Comparison of ENCODE assay signal across 8 cellular contexts in genomic region chr4:174522183-174523002, GRCh38. TPM values are rescaled to one million over a fixed set of nuclear protein-coding genes. Genes with fewer than 3 reads are reported as not detected.
DNase-seq lines count a peak whose midpoint lies in the region; ATAC-seq and TF ChIP-seq lines count a peak whose summit lies in the region.

Gene HPGD, minus strand, starts transcription at chr4:174522488. Its CDS starts 37 bp downstream, at chr4:174522451.

- peak within 1 kb of the TSS; percentile 72 for H3K4me2 ChIP-seq in OCI-LY7 (ENCODE audit: low read length)

- H3K9me3 Mint-ChIP-seq in activated T-helper 17 cell treated with anti-CD3 and anti-CD28 coated beads, Interleukin-2, amount 50 U/mL, for 72 hours, result no peaks in the 10 kb centered on the region
- no peaks in the 10 kb centered on the region for H3K9me3 Mint-ChIP-seq in osteocyte (ENCODE audit: unreplicated experiment)

- H3K36me3 ChIP-seq in OCI-LY7 (ENCODE audit: insufficient read depth, low read length) (no peaks in the 10 kb centered on the region), gastroesophageal sphincter (no peaks in the 10 kb centered on the region), transverse colon (no peaks in the 10 kb centered on the region)

- H3K9me2 ChIP-seq in OCI-LY7 (ENCODE audit: insufficient read depth, low read length), result no peaks in the 10 kb centered on the region

- H4K20me1 ChIP-seq in OCI-LY7 (ENCODE audit: insufficient read depth, low read length), result no peaks in the 10 kb centered on the region

- peak within 1 kb of the TSS; percentile 57; the same call in 1 of the 2 replicates for H2AFZ ChIP-seq in OCI-LY7 (ENCODE audit: low read length)

- peaks cover 3% of the 10 kb centered on the region for H3K4me1 Mint-ChIP-seq in activated T-helper 17 cell treated with anti-CD3 and anti-CD28 coated beads, Interleukin-2, amount 50 U/mL, for 72 hours
- peaks cover 10% of the 10 kb centered on the region for H3K4me1 Mint-ChIP-seq in osteocyte (ENCODE audit: unreplicated experiment)

- H3K4me3 ChIP-seq in OCI-LY7 (ENCODE audit: low read depth, low read length, poor library complexity, severe bottlenecking) (peak within 1 kb of the TSS; percentile 56), gastroesophageal sphincter (peak within 1 kb of the TSS; percentile 72 to 79), transverse colon (peak within 1 kb of the TSS; percentile 60 to 81 (median 65))

- TF ChIP-seq EP300 in gastroesophageal sphincter (IDR thresholded peaks at IDR 0.05) (no peak), transverse colon (IDR thresholded peaks at IDR 0.05; ENCODE audit: low read depth) (no peak)

- CTCF ChIA-PET in OCI-LY7 (lab: Charles Lee; ENCODE audit: unreplicated experiment), result no interaction called here

- peak within 1 kb of the TSS; percentile 85 for H3K4me3 Mint-ChIP-seq in activated T-helper 17 cell treated with anti-CD3 and anti-CD28 coated beads, Interleukin-2, amount 50 U/mL, for 72 hours
- peak within 1 kb of the TSS; percentile 72 for H3K4me3 Mint-ChIP-seq in osteocyte (ENCODE audit: unreplicated experiment)

- in situ Hi-C loops in transverse colon (cut with MboI; ENCODE audit: low pct_ligation_motif_present in 1 of 4, low pct_unique_long_range_greater_than_20kb in 1 of 4, low sequenced_read_pairs in 3 of 4), result no loop called here

- no peaks in the 10 kb centered on the region for H3K36me3 Mint-ChIP-seq in activated T-helper 17 cell treated with anti-CD3 and anti-CD28 coated beads, Interleukin-2, amount 50 U/mL, for 72 hours (ENCODE audit: low read depth)
- no peaks in the 10 kb centered on the region for H3K36me3 Mint-ChIP-seq in osteocyte (ENCODE audit: unreplicated experiment)

- ATAC-seq in HG03097 (IDR thresholded peaks at IDR 0.05; ENCODE audit: low FRiP score, unreplicated experiment) (peak; percentile 81), gastroesophageal sphincter (peak; percentile 67)
- peak; percentile 88 for ATAC-seq in activated T-helper 17 cell treated with anti-CD3 and anti-CD28 coated beads, Interleukin-2, amount 50 U/mL, for 72 hours (replicated peaks)

- TF ChIP-seq POLR2A in gastroesophageal sphincter (IDR thresholded peaks at IDR 0.05) (peak; percentile 34 to 72), transverse colon (IDR thresholded peaks at IDR 0.05) (peak; percentile 80)

- no TSS peak for BruUV-seq in OCI-LY7 (replicated peaks; lab: Mats Ljungman, UMichigan)

- intact Hi-C loops in OCI-LY7 (cut with micrococcal nuclease; ENCODE audit: unreplicated experiment) (no loop called here), transverse colon (cut with DNase I; ENCODE audit: low total_unique reads) (no loop called here)

- H3K79me2 ChIP-seq in OCI-LY7 (ENCODE audit: insufficient read depth, low read depth, low read length), result no peaks in the 10 kb centered on the region

- peaks cover 15% of the 10 kb centered on the region for H3K27me3 Mint-ChIP-seq in activated T-helper 17 cell treated with anti-CD3 and anti-CD28 coated beads, Interleukin-2, amount 50 U/mL, for 72 hours
- peaks cover 77% of the 10 kb centered on the region for H3K27me3 Mint-ChIP-seq in osteocyte (ENCODE audit: unreplicated experiment)

- WGBS in gastroesophageal sphincter (ENCODE audit: low coverage in 1 of 2), 2 donors, result 0% methylated on average over 6 to 10 of the region's 60 CpGs
- WGBS in transverse colon (ENCODE audit: low coverage in 1 of 2), 2 donors, result 0% methylated on average over 6 to 36 of the region's 60 CpGs

- DNase-seq in NCI-H1417 (lab: John Stamatoyannopoulos, UW) (peak; percentile 36 to 83 (median 81)), NCI-H1417 treated with DMSO at 0.1 percent for 48 hours (lab: John Stamatoyannopoulos, UW) (no peak), OCI-LY7 (ENCODE audit: low spot score) (peak; percentile 31), osteocyte (ENCODE audit: extremely low spot score, unreplicated experiment) (no peak), transverse colon (peak; percentile 81)

- H3K27me3 ChIP-seq in gastroesophageal sphincter (no peaks in the 10 kb centered on the region), transverse colon (no peaks in the 10 kb centered on the region)

- H3K27ac Mint-ChIP-seq in activated T-helper 17 cell treated with anti-CD3 and anti-CD28 coated beads, Interleukin-2, amount 50 U/mL, for 72 hours, result peak within 1 kb of the TSS; percentile 75
- H3K27ac Mint-ChIP-seq in osteocyte (ENCODE audit: unreplicated experiment), result no peak within 1 kb of the TSS

- H3K4me1 ChIP-seq in OCI-LY7 (ENCODE audit: insufficient read depth, low read length, poor library complexity, severe bottlenecking) (no peaks in the 10 kb centered on the region), gastroesophageal sphincter (peaks cover 0 to 38% (median 0%) of the 10 kb centered on the region in 3 donors), transverse colon (peaks cover 0 to 42% (median 17%) of the 10 kb centered on the region in 4 donors)

- H3K9me3 ChIP-seq in OCI-LY7 (ENCODE audit: low read length) (no peaks in the 10 kb centered on the region), gastroesophageal sphincter (no peaks in the 10 kb centered on the region), transverse colon (no peaks in the 10 kb centered on the region)

- POLR2A ChIA-PET in OCI-LY7 (lab: Charles Lee), result no interaction called here

- H3K27ac ChIP-seq in OCI-LY7 (ENCODE audit: low read depth, low read length, poor library complexity, severe bottlenecking), result no peak within 1 kb of the TSS
- peak within 1 kb of the TSS; percentile 22 to 85 (median 75) for H3K27ac ChIP-seq in gastroesophageal sphincter
- peak within 1 kb of the TSS; percentile 84 to 89 (median 87) for H3K27ac ChIP-seq in transverse colon

- TF ChIP-seq CTCF in OCI-LY7 (conservative IDR thresholded peaks at IDR 0.05; ENCODE audit: low read length), result no peak
- TF ChIP-seq CTCF in gastroesophageal sphincter (IDR thresholded peaks at IDR 0.05), result no peak
- TF ChIP-seq CTCF in osteocyte (IDR thresholded peaks at IDR 0.05), result no peak
- TF ChIP-seq CTCF in transverse colon (IDR thresholded peaks at IDR 0.05), result peak in 1 of 5 experiments; percentile 21

RNA-seq across cellular contexts. Expression of gene HPGD, which starts in this region (rescaled TPM):
- 0.28 and 0.76 TPM in 2 replicates for total RNA-seq in OCI-LY7 (2014; rRNA removed; shearing (Covaris generic))
- total RNA-seq in OCI-LY7 (2022) (not detected in 2 replicates), gastroesophageal sphincter (100 to 1,000 TPM in 1 of 4 donors, 10 to 100 TPM in 3; 22.6 to 178 (median 40.8) TPM), osteocyte (not detected in 2 replicates), transverse colon (100 to 1,000 TPM in 3 of 4 donors, 10 to 100 TPM in 1; 33.0 to 602 (median 361) TPM)
- total RNA-seq in activated T-helper 17 cell treated with anti-CD3 and anti-CD28 coated beads, Interleukin-2, amount 50 U/mL, for 72 hours, result 10 to 100 TPM; 11.5 to 43.8 TPM

Comparison
In these comparisons a context has a peak if more than half of its experiments do, and no peak if none do; other contexts are left out.
1. RNA of gene HPGD (total RNA-seq): 33.0 to 602 TPM in transverse colon, 22.6 to 178 TPM in gastroesophageal sphincter and 11.5 to 43.8 TPM in activated T-helper 17 cell treated with anti-CD3 and anti-CD28 coated beads, Interleukin-2, amount 50 U/mL, for 72 hours; 0.28 to 0.76 TPM in OCI-LY7 and not detected in osteocyte; every median in the first group is over 4 times any median in the second.
2. DNase-seq: peak in NCI-H1417 (3 of 3) and transverse colon (single experiment); none in NCI-H1417 treated with DMSO at 0.1 percent for 48 hours (single experiment) and osteocyte (single experiment).
3. Peak in DNase-seq, H3K4me3 ChIP-seq and H3K4me2 ChIP-seq in OCI-LY7; RNA of the gene not detected or under 1 TPM.
4. Peak in every context shown above with its lines, with median percentiles within 50 percentile points of each other: ATAC-seq and H3K4me3 ChIP-seq.